In the genomic region with DNA sequence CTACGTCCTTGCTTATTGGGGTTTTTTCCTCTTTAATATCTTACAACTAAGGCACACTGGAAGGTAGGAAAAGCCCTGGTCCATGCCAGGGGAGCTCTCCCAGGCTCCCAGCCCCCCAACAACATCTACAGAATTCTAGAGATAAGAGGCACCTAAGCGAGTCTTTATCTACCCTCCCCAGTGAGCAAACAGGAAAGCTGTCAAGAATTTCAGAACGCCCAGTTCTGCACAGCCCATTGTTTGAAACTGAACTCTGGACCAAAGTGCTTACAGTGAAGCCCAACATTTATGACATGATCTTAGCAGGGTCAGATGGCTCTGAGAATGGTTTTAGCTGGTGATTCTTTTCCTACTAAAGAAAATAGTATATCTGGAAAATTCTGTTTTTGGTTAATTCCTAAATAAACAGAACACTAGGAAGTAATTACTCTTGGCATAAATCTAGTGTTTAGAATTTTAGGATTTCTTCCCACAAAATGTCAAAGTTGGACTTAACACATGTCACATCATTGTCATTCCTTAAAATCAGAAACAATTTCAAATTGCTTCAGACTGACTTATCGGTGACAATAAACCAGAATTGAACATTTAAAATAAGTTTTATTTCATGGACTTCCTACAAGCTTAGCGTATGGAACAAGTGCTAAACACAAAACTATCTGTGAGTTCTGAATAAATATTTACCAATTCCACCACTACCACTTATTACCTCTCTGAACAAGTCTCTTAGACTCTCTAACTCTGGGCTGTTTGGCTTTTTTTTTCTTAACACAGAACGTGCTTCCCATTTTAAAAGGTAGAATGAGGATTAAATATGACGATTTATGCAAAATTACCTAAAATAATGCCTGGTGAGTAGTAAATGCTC, we compare ENCODE assay signal across 18 cellular contexts. TPM values are rescaled to one million over a fixed set of nuclear protein-coding genes. Genes with fewer than 3 reads are reported as not detected.
DNase-seq lines count a peak whose midpoint lies in the region; ATAC-seq lines count a peak whose summit lies in the region.
"Had no signal": no experiment of that assay in that cellular context is flagged by ENCODE, and none has a peak within 500 bp of the region (broad histone marks: within the 10 kb centered on the region; RNA-seq: fewer than 3 reads in every experiment).

No MANE protein-coding gene starts in this region.

- peak overlapping the region in 3 of 7 donors; percentile 1 to 74 (median 24) for H3K27ac Mint-ChIP-seq in CD4-positive, alpha-beta memory T cell
- H3K27ac Mint-ChIP-seq in effector memory CD8-positive, alpha-beta T cell: peak overlapping the region in 1 of 2 donors; percentile 32
- H3K27ac Mint-ChIP-seq: activated CD4-positive, alpha-beta memory T cell treated with anti-CD3 and anti-CD28 coated beads, Interleukin-2, amount 10 ng/mL, durations not matched to agents 7 days and 5 days; nephron progenitor cell had no signal

- H3K9me3 Mint-ChIP-seq in CD4-positive, alpha-beta memory T cell: no peaks in the 10 kb centered on the region
- no peaks in the 10 kb centered on the region for H3K9me3 Mint-ChIP-seq in effector memory CD8-positive, alpha-beta T cell
- H3K9me3 Mint-ChIP-seq: activated CD4-positive, alpha-beta memory T cell treated with anti-CD3 and anti-CD28 coated beads, Interleukin-2, amount 10 ng/mL, durations not matched to agents 7 days and 5 days; nephron progenitor cell had no signal

- no peak overlapping the region for H4K8ac ChIP-seq in mesendoderm (ENCODE audit: low read depth, low read length)

- H3K18ac ChIP-seq in mesendoderm (ENCODE audit: low read length): no peak overlapping the region

- no peaks in the 10 kb centered on the region for H3K27me3 ChIP-seq in CD4-positive, alpha-beta memory T cell (ENCODE audit: insufficient read depth, low read length)
- no peaks in the 10 kb centered on the region for H3K27me3 ChIP-seq in mesendoderm (ENCODE audit: insufficient read depth, low read length, poor library complexity)
- H3K27me3 ChIP-seq: testis had no signal

- no peaks in the 10 kb centered on the region for H3K79me2 ChIP-seq in mesendoderm (ENCODE audit: control insufficient read depth, insufficient read depth, low read length)

- intact Hi-C loops in CD4-positive, alpha-beta memory T cell (cut with micrococcal nuclease): no loop called here

- H2BK15ac ChIP-seq in mesendoderm (replicated peaks; ENCODE audit: low read depth): no peak overlapping the region

- POLR2A ChIA-PET in CD4-positive, alpha-beta memory T cell (lab: Charles Lee; ENCODE audit: partially characterized antibody): no interaction called here

- H2BK120ac ChIP-seq in mesendoderm (ENCODE audit: low read depth, low read length): no peak overlapping the region

- H3K27me3 Mint-ChIP-seq in CD4-positive, alpha-beta memory T cell: peaks cover 8 to 15% of the 10 kb centered on the region in 2 donors
- peaks cover 26 to 31% of the 10 kb centered on the region in 2 donors for H3K27me3 Mint-ChIP-seq in effector memory CD8-positive, alpha-beta T cell

- WGBS in mesendoderm (ENCODE audit: extremely low coverage, insufficient coverage, low lambda C conversion rate): no CpG with 5 or more reads among the region's 7 CpGs

- no peak for ATAC-seq in effector memory CD8-positive, alpha-beta T cell (replicated peaks)
- no peak for ATAC-seq in GM19397 (IDR thresholded peaks at IDR 0.05; ENCODE audit: unreplicated experiment)

- no peaks in the 10 kb centered on the region for H3K36me3 ChIP-seq in CD4-positive, alpha-beta memory T cell (ENCODE audit: insufficient read depth, low read length)
- no peaks in the 10 kb centered on the region for H3K36me3 ChIP-seq in mesendoderm (ENCODE audit: control insufficient read depth, insufficient read depth, low read length)
- H3K36me3 ChIP-seq: esophagus squamous epithelium, SJSA1 had no signal

- no peak for DNase-seq in CD4-positive, alpha-beta memory T cell
- peak; percentile 80 for DNase-seq in HT-29 (ENCODE audit: low spot score)
- no peak for DNase-seq in effector memory CD8-positive, alpha-beta T cell
- peak; percentile 70 to 91 for DNase-seq in lung microvascular endothelial cell (ENCODE audit: low read depth in 2 of 2)
- DNase-seq in COLO829 (ENCODE audit: low spot score): no peak
- no peak for DNase-seq in mesendoderm
- no peak for DNase-seq in NCI-H2107 (lab: John Stamatoyannopoulos, UW)
- DNase-seq: activated CD4-positive, alpha-beta memory T cell treated with anti-CD3 and anti-CD28 coated beads, Interleukin-2, amount 10 ng/mL, durations not matched to agents 7 days and 5 days; activated effector memory CD4-positive, alpha-beta T cell treated with anti-CD3 and anti-CD28 coated beads, Interleukin-2, amount 50 U/mL, for 16 hours; cortex of kidney; esophagus squamous epithelium; Karpas-422; NCI-H1436; nephron progenitor cell; testis had no signal

- no peaks in the 10 kb centered on the region for H3K79me1 ChIP-seq in mesendoderm (ENCODE audit: low read length)

- CTCF ChIA-PET in CD4-positive, alpha-beta memory T cell (lab: Charles Lee; ENCODE audit: partially characterized antibody): no interaction called here

- H3K4me2 ChIP-seq in mesendoderm (ENCODE audit: low read length): no peak overlapping the region

- H3K9ac ChIP-seq in mesendoderm (ENCODE audit: low read length): no peak overlapping the region

- peaks cover 30% of the 10 kb centered on the region for H3K4me1 ChIP-seq in CD4-positive, alpha-beta memory T cell (ENCODE audit: insufficient read depth, low read length)
- no peaks in the 10 kb centered on the region for H3K4me1 ChIP-seq in mesendoderm (ENCODE audit: control insufficient read depth, low read depth, low read length)
- H3K4me1 ChIP-seq: testis had no signal

- H3K23ac ChIP-seq in mesendoderm (ENCODE audit: low read length): no peak overlapping the region

- H3K9me3 ChIP-seq in CD4-positive, alpha-beta memory T cell (ENCODE audit: control insufficient read depth in 1 of 2, low read length in 2 of 2): no peaks in the 10 kb centered on the region
- H3K9me3 ChIP-seq: esophagus squamous epithelium, SJSA1, testis had no signal

- no peak overlapping the region for H3K4me3 ChIP-seq in CD4-positive, alpha-beta memory T cell (ENCODE audit: low read length in 2 of 2)
- no peak overlapping the region for H3K4me3 ChIP-seq in mesendoderm (ENCODE audit: low read length)
- H3K4me3 ChIP-seq: esophagus squamous epithelium, SJSA1, testis had no signal

- no peak overlapping the region for H2BK5ac ChIP-seq in mesendoderm (ENCODE audit: low read length)

- H3K4ac ChIP-seq in mesendoderm (ENCODE audit: low read depth, low read length): no peak overlapping the region

- H3K27ac ChIP-seq in CD4-positive, alpha-beta memory T cell (ENCODE audit: low read depth, low read length): no peak overlapping the region
- H3K27ac ChIP-seq in mesendoderm (ENCODE audit: low read depth, low read length): no peak overlapping the region
- H3K27ac ChIP-seq: esophagus squamous epithelium, HL-60, SJSA1, testis had no signal

- H3K4me1 Mint-ChIP-seq in CD4-positive, alpha-beta memory T cell: peaks cover 20 to 50% (median 29%) of the 10 kb centered on the region in 4 donors
- H3K4me1 Mint-ChIP-seq in effector memory CD8-positive, alpha-beta T cell (ENCODE audit: low read depth in 2 of 2): peaks cover 16 to 20% of the 10 kb centered on the region in 2 donors

- peak overlapping the region in 7 of 8 donors; percentile 41 to 74 (median 58) for H3K4me3 Mint-ChIP-seq in CD4-positive, alpha-beta memory T cell
- H3K4me3 Mint-ChIP-seq in effector memory CD8-positive, alpha-beta T cell: peak overlapping the region; percentile 57 to 66
- H3K4me3 Mint-ChIP-seq: nephron progenitor cell had no signal

- peaks cover 0 to 2% of the 10 kb centered on the region in 2 donors for H3K36me3 Mint-ChIP-seq in CD4-positive, alpha-beta memory T cell
- peaks cover 10% of the 10 kb centered on the region for H3K36me3 Mint-ChIP-seq in effector memory CD8-positive, alpha-beta T cell (ENCODE audit: insufficient read depth)

- no peak overlapping the region for H2AK5ac ChIP-seq in mesendoderm (ENCODE audit: low read length)

- no peak overlapping the region for H4K5ac ChIP-seq in mesendoderm (ENCODE audit: low read length)

- H3K56ac ChIP-seq in mesendoderm (ENCODE audit: low read length): no peak overlapping the region

RNA-seq across cellular contexts. Expression of gene RNF32, which starts 31.3 kb away (rescaled TPM):
- 1 to 10 TPM; 1.3 to 2.0 TPM for total RNA-seq in CD4-positive, alpha-beta memory T cell
- 1 to 10 TPM; 1.5 to 2.0 TPM for polyA plus RNA-seq in CD4-positive, alpha-beta memory T cell
- total RNA-seq in HT-29 (2014; rRNA removed; shearing (Covaris generic)): 0.66 and 1.9 TPM in 2 replicates
- 0.20 and 0.44 TPM in 2 replicates for total RNA-seq in lung microvascular endothelial cell
- polyA plus RNA-seq in mesendoderm (2013, experiment 1 of 2): 1.7 TPM
- polyA plus RNA-seq in mesendoderm (2013, experiment 2 of 2): 1.4 TPM

Comparison
In these comparisons a context has a peak if more than half of its experiments do, and no peak if none do; other contexts are left out.
1. DNase-seq: peak in HT-29 (single experiment) and lung microvascular endothelial cell (2 of 2); none in CD4-positive, alpha-beta memory T cell (0 of 5), effector memory CD8-positive, alpha-beta T cell (0 of 3), COLO829 (single experiment), mesendoderm (single experiment) and NCI-H2107 (single experiment).